Comparison of ENCODE assay signal across 1 cellular context in genomic region chr10:70417568-70417967, GRCh38.
TF ChIP-seq lines count a peak whose summit lies in the region.

No MANE protein-coding gene starts in this region.

TF ChIP-seq in GM12878, 131 proteins besides CTCF, POLR2A, EP300 and RAD21:
- TF ChIP-seq POU2F2 (IDR thresholded peaks at IDR 0.05; ENCODE audit: borderline replicate concordance, low read depth, low read length) (no peak), NKRF (conservative IDR thresholded peaks at IDR 0.05) (no peak), SPI1 (IDR thresholded peaks at IDR 0.05; ENCODE audit: borderline replicate concordance, insufficient read depth, low read depth, low read length) (no peak), EZH2 (IDR thresholded peaks at IDR 0.05; ENCODE audit: borderline replicate concordance, control insufficient read depth, low read depth, low read length) (no peak), EED (IDR thresholded peaks at IDR 0.05; ENCODE audit: low read depth) (no peak), ZNF592 (IDR thresholded peaks at IDR 0.05) (no peak), PAX8 (IDR thresholded peaks at IDR 0.05) (no peak), CUX1 (IDR thresholded peaks at IDR 0.05; ENCODE audit: insufficient replicate concordance, low read depth, low read length) (no peak), HCFC1 (IDR thresholded peaks at IDR 0.05; ENCODE audit: low read length) (no peak), SREBF1 (IDR thresholded peaks at IDR 0.05; ENCODE audit: low read length) (no peak), SMAD5 (IDR thresholded peaks at IDR 0.05; ENCODE audit: low read depth) (no peak), KDM1A (IDR thresholded peaks at IDR 0.05; ENCODE audit: borderline replicate concordance) (no peak), TCF12 (IDR thresholded peaks at IDR 0.05; ENCODE audit: low read depth, low read length) (no peak)
